In genomic region chr6:139943391-139943790, GRCh38 we compare ENCODE assay signal across 11 cellular contexts.
DNase-seq lines count a peak whose midpoint lies in the region; ATAC-seq, FAIRE-seq and TF ChIP-seq lines count a peak whose summit lies in the region.
"Had no signal": no experiment of that assay in that cellular context is flagged by ENCODE, and none has a peak within 500 bp of the region (broad histone marks: within the 10 kb centered on the region; RNA-seq: fewer than 3 reads in every experiment).

No MANE protein-coding gene starts in this region.

- H3K9me3 ChIP-seq in AG04450 (ENCODE audit: control insufficient read depth, insufficient read depth, low read length) = no peaks in the 10 kb centered on the region; the same call in 1 of the 2 replicates
- H3K9me3 ChIP-seq in K562 (replicated peaks; ENCODE audit: control insufficient read depth, insufficient read depth, low read depth, low read length) = no peaks in the 10 kb centered on the region
- H3K9me3 ChIP-seq in esophagus muscularis mucosa = no peaks in the 10 kb centered on the region

- H2AFZ ChIP-seq in K562 (ENCODE audit: low read depth, low read length) = peak overlapping the region; percentile 41

- H3K9ac ChIP-seq in K562 (ENCODE audit: insufficient read depth in 1 of 2, low read depth in 2 of 2, low read length in 2 of 2) = no peak overlapping the region

- no peaks in the 10 kb centered on the region for H3K79me2 ChIP-seq in K562 (ENCODE audit: control insufficient read depth, insufficient read depth, low read length)

- no peak for TF ChIP-seq POLR2A in K562 (conservative IDR thresholded peaks at IDR 0.05)
- no peak for TF ChIP-seq POLR2A in esophagus muscularis mucosa (IDR thresholded peaks at IDR 0.05; ENCODE audit: low read depth)

- H3K27ac ChIP-seq in AG04450 (ENCODE audit: low read depth, low read length) = no peak overlapping the region
- no peak overlapping the region for H3K27ac ChIP-seq in K562 (ENCODE audit: extremely low read depth, low read depth, low read length)
- no peak overlapping the region for H3K27ac ChIP-seq in esophagus muscularis mucosa (replicated peaks in 1 of 4)

- H3K4me3 ChIP-seq in AG04450 (ENCODE audit: low read depth, low read length) (no peak overlapping the region), K562 (no peak overlapping the region), esophagus muscularis mucosa (no peak overlapping the region)

- H3K27me3 ChIP-seq in AG04450 (ENCODE audit: control insufficient read depth, insufficient read depth, low read length) (no peaks in the 10 kb centered on the region), K562 (ENCODE audit: control insufficient read depth in 2 of 2, insufficient read depth in 2 of 2, low read length in 2 of 2) (no peaks in the 10 kb centered on the region), esophagus muscularis mucosa (no peaks in the 10 kb centered on the region)

- CTCF ChIA-PET in AG04450 (lab: Charles Lee) = interaction anchor here (0.7 to 1.3 kb wide), 2 partner anchors 20 to 1114 kb away, joined by 3 read pairs; no protein-coding TSS in a partner anchor
- CTCF ChIA-PET in K562 (lab: Yijun Ruan, JAX; ENCODE audit: low intra/inter-chr PET ratio) = no interaction called here

- in situ Hi-C loops in K562 (cut with MboI) = no loop called here

- no peaks in the 10 kb centered on the region for H3K9me1 ChIP-seq in K562 (ENCODE audit: control insufficient read depth, insufficient read depth, low read length)

- ATAC-seq in K562 (no peak), GM19463 (IDR thresholded peaks at IDR 0.05; ENCODE audit: unreplicated experiment) (no peak)
- ATAC-seq: WTC11 had no signal

- DNase-seq in AG04450 (ENCODE audit: low read depth, low spot score) (peak; percentile 48), HuH-7.5 (ENCODE audit: low spot score) (peak; percentile 23), K562 (ENCODE audit: extremely low read depth in 1 of 4, low spot score in 3 of 4) (no peak), kidney tubule cell (ENCODE audit: low spot score) (peak; percentile 94), esophagus muscularis mucosa (ENCODE audit: extremely low spot score) (no peak)
- no peak for DNase-seq in effector CD4-positive, alpha-beta T cell
- DNase-seq in activated naive CD4-positive, alpha-beta T cell (lab: John Stamatoyannopoulos, UW) = no peak
- DNase-seq: NCI-H526 had no signal

- no peaks in the 10 kb centered on the region for H4K20me1 ChIP-seq in K562 (replicated peaks; ENCODE audit: control insufficient read depth, insufficient read depth, low read length)

- BruUV-seq in K562 (replicated peaks; lab: Mats Ljungman, UMichigan) = no TSS peak

- POLR2A ChIA-PET in AG04450 (lab: Yijun Ruan, JAX) = no interaction called here
- POLR2A ChIA-PET in K562 (lab: Yijun Ruan, JAX) = interaction anchor here (0.6 kb wide), 1 partner anchor 16 kb away, joined by 5 read pairs; no protein-coding TSS in a partner anchor

- H3K36me3 ChIP-seq in K562 (ENCODE audit: control insufficient read depth, insufficient read depth, low read length) (no peaks in the 10 kb centered on the region), esophagus muscularis mucosa (no peaks in the 10 kb centered on the region)

- TF ChIP-seq EP300 in K562 (IDR thresholded peaks at IDR 0.05; ENCODE audit: low read length) = no peak
- no peak for TF ChIP-seq EP300 in esophagus muscularis mucosa (IDR thresholded peaks at IDR 0.05)

- TF ChIP-seq RAD21 in K562 (CRISPR knock-in tag; conservative IDR thresholded peaks at IDR 0.05 in 1 of 2, IDR thresholded peaks at IDR 0.05 in 1 of 2) = no peak

- intact Hi-C loops in K562 (cut with micrococcal nuclease) (no loop called here), esophagus muscularis mucosa (cut with DNase I) (no loop called here)

- H3K4me2 ChIP-seq in K562 (ENCODE audit: insufficient read depth, low read length) = no peak overlapping the region

- no peak for TF ChIP-seq CTCF in AG04450 (IDR thresholded peaks at IDR 0.05; ENCODE audit: low read depth, low read length)
- no peak for TF ChIP-seq CTCF in K562 (IDR thresholded peaks at IDR 0.05 in 2 of 3, conservative IDR thresholded peaks at IDR 0.05 in 1 of 3; ENCODE audit: insufficient read depth in 2 of 3, low read depth in 1 of 3, low read length in 3 of 3)
- no peak for TF ChIP-seq CTCF in esophagus muscularis mucosa (IDR thresholded peaks at IDR 0.05)

- H3K4me1 ChIP-seq in K562 (replicated peaks in 1 of 2; ENCODE audit: control insufficient read depth in 2 of 2, insufficient read depth in 2 of 2, low read length in 2 of 2) = peaks cover 0 to 23% of the 10 kb centered on the region in 2 experiments; a peak in 2 of 5 replicates
- H3K4me1 ChIP-seq in esophagus muscularis mucosa = peaks cover 0 to 12% (median 9%) of the 10 kb centered on the region in 4 donors

- no peak for FAIRE-seq in K562 (lab: Jason Lieb, UNC)
- FAIRE-seq: D721Med had no signal

TF ChIP-seq in K562, 482 proteins besides CTCF, POLR2A, EP300 and RAD21:
- no peak for TF ChIP-seq ZC3H11A (IDR thresholded peaks at IDR 0.05; ENCODE audit: low read depth, low read length)
- TF ChIP-seq POLR2H (tag; IDR thresholded peaks at IDR 0.05; ENCODE audit: low read depth) = peak; percentile 42; the same call in 1 of the 2 replicates
- no peak for TF ChIP-seq ZNF41 (CRISPR knock-in tag; conservative IDR thresholded peaks at IDR 0.05)
- TF ChIP-seq SPI1 (IDR thresholded peaks at IDR 0.05; ENCODE audit: borderline replicate concordance, low read depth, low read length) = peak; percentile 32; the same call in 1 of the 2 replicates
- TF ChIP-seq PATZ1 (CRISPR knock-in tag; IDR thresholded peaks at IDR 0.05; ENCODE audit: borderline replicate concordance) = no peak
- TF ChIP-seq ZNF583 (CRISPR knock-in tag; IDR thresholded peaks at IDR 0.05) = no peak

Comparison
In these comparisons a context has a peak if more than half of its experiments do, and no peak if none do; other contexts are left out.
1. DNase-seq: peak in AG04450 (single experiment), HuH-7.5 (single experiment) and kidney tubule cell (single experiment); none in K562 (0 of 4), effector CD4-positive, alpha-beta T cell (single experiment), activated naive CD4-positive, alpha-beta T cell (0 of 4) and esophagus muscularis mucosa (single experiment).